Comparison of ENCODE assay signal across 9 cellular contexts in the genomic region with DNA sequence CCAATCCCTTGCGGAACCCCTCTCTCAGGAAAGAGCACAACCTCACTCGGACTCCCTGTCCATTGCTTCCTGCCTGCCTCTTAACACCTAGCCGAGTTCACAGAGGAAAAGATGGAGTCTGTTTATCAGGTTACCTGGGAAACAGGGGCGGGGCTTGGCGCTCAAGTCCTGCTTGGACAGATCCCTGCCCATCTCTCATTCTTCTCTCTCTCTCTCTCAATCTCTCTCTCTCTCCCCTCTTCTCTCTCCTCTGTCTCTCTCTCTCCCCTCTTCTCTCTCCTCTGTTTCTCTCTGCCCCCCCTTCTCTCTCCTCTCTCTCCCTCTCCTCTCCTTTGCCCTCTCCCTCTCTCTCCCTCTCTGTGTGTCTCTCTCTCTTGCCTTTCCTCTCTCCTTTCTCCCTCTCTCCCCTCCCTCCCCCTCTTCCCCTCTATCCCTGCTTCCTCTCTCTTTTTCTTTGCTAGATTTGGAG. TPM values are rescaled to one million over a fixed set of nuclear protein-coding genes. Genes with fewer than 3 reads are reported as not detected.
DNase-seq lines count a peak whose midpoint lies in the region; ATAC-seq, FAIRE-seq and TF ChIP-seq lines count a peak whose summit lies in the region.
"Had no signal": no experiment of that assay in that cellular context is flagged by ENCODE, and none has a peak within 500 bp of the region (broad histone marks: within the 10 kb centered on the region; RNA-seq: fewer than 3 reads in every experiment).

A gene with protein sequence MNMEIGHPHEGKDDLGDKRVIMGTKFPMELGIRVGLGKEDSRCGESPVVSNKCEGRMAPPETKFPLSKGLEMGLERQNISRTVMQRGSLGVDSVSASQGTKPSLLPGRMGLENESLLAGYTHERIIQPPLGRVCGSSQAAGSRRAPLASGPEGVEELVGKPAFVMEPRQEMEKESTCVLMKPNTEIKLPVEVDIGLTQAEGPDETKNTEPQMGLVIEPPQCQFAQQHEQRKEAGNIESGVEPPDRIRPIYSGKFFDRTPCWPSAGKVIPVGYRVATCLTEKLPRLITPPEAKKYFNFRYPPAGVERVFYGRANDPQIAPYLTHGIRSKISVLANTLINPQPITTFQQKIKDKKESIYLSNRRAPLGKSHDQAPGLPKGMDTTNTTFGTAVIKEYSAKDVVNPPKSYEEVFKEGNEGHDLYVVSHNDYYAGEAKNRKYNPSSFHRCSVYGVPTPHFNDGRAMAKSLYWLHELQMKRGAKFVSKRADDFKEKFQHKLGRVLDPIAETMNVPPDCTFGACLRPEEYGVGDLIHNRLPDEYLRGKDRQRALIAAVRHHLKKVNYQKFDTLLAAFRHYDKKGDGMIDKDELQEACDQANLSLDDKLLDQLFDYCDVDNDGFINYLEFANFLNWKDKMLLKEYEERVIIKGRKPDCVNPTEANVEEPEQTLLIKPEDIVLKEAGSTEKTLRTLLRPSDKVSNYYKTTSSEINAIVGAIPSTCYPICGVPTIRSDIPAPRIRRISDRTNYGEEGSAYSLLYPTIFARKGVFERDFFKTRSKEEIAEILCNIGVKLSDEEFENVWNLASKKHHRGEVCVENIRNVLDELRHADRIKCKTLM (minus strand): TSS at position 120 of the 469 bp plus-strand sequence. CDS start 199 bp downstream, outside the sequence.

- H3K4me3 Mint-ChIP-seq in activated T-helper 1 cell treated with anti-CD3 and anti-CD28 coated beads, Interleukin-12 subunit alpha, Interleukin-12 subunit beta, Interleukin-2, Interleukin-4 antibody, amounts not matched to agents 30 ng/mL and 10 ng/mL and 1 ng/mL, durations not matched to agents 14 hours and 24 hours and 36 hours = no peak within 1 kb of the TSS

- H3K27ac ChIP-seq in left lung (no peak within 1 kb of the TSS), MM.1S (ENCODE audit: low read length) (no peak within 1 kb of the TSS)
- H3K27ac ChIP-seq: SK-N-MC had no signal

- H3F3A ChIP-seq in MM.1S (ENCODE audit: insufficient read depth, low read length) = peaks cover 8% of the 10 kb centered on the region

- no peaks in the 10 kb centered on the region for H3K36me3 Mint-ChIP-seq in activated T-helper 1 cell treated with anti-CD3 and anti-CD28 coated beads, Interleukin-12 subunit alpha, Interleukin-12 subunit beta, Interleukin-2, Interleukin-4 antibody, amounts not matched to agents 30 ng/mL and 10 ng/mL and 1 ng/mL, durations not matched to agents 14 hours and 24 hours and 36 hours (ENCODE audit: low read depth)

- no peak within 1 kb of the TSS for H3K9ac ChIP-seq in MM.1S (ENCODE audit: low read length)

- peaks cover 0 to 7% of the 10 kb centered on the region in 2 donors for H3K27me3 ChIP-seq in left lung
- H3K27me3 ChIP-seq in MM.1S (replicated peaks; ENCODE audit: insufficient read depth, low read length) = no peaks in the 10 kb centered on the region

- DNase-seq in EL (peak; percentile 25), NAMALWA (ENCODE audit: low spot score) (peak; percentile 9), left lung (peak in 1 of 2 donors; percentile 49), D721Med (ENCODE audit: insufficient read length, low spot score) (no peak), MM.1S (no peak), activated gamma-delta T cell (lab: John Stamatoyannopoulos, UW) (no peak)
- DNase-seq in activated T-helper 1 cell treated with anti-CD3 and anti-CD28 coated beads, Interleukin-12 subunit alpha, Interleukin-12 subunit beta, Interleukin-2, Interleukin-4 antibody, amounts not matched to agents 30 ng/mL and 10 ng/mL and 1 ng/mL, durations not matched to agents 14 hours and 24 hours and 36 hours (ENCODE audit: low spot score) = no peak
- no peak for DNase-seq in activated CD4-positive, CD25-positive, alpha-beta regulatory T cell treated with anti-CD3 and anti-CD28 coated beads, Interleukin-2, amount 50 U/mL, for 72 hours

- TF ChIP-seq CTCF in left lung (IDR thresholded peaks at IDR 0.05) (no peak), D721Med (IDR thresholded peaks at IDR 0.05; ENCODE audit: insufficient read depth, missing control alignments) (no peak), MM.1S (IDR thresholded peaks at IDR 0.05; ENCODE audit: low read length) (no peak)

- H3K4me1 Mint-ChIP-seq in activated T-helper 1 cell treated with anti-CD3 and anti-CD28 coated beads, Interleukin-12 subunit alpha, Interleukin-12 subunit beta, Interleukin-2, Interleukin-4 antibody, amounts not matched to agents 30 ng/mL and 10 ng/mL and 1 ng/mL, durations not matched to agents 14 hours and 24 hours and 36 hours (ENCODE audit: low read depth) = peaks cover 53% of the 10 kb centered on the region

- H3K4me2 ChIP-seq in MM.1S (ENCODE audit: low read depth, low read length) = no peak within 1 kb of the TSS

- H2AFZ ChIP-seq in MM.1S (ENCODE audit: low read length) = no peak within 1 kb of the TSS

- FAIRE-seq in D721Med (lab: Jason Lieb, UNC) = no peak

- no peaks in the 10 kb centered on the region for H3K9me2 ChIP-seq in MM.1S (replicated peaks; ENCODE audit: insufficient read depth, low read length)

- ATAC-seq in left lung = peak; percentile 67

- peaks cover 3% of the 10 kb centered on the region for H3K27me3 Mint-ChIP-seq in activated T-helper 1 cell treated with anti-CD3 and anti-CD28 coated beads, Interleukin-12 subunit alpha, Interleukin-12 subunit beta, Interleukin-2, Interleukin-4 antibody, amounts not matched to agents 30 ng/mL and 10 ng/mL and 1 ng/mL, durations not matched to agents 14 hours and 24 hours and 36 hours (ENCODE audit: insufficient read depth)

- H3K9me3 ChIP-seq in left lung (no peaks in the 10 kb centered on the region), MM.1S (replicated peaks; ENCODE audit: insufficient read depth, low read length) (no peaks in the 10 kb centered on the region)

- H3K4me1 ChIP-seq in left lung = peaks cover 0 to 14% of the 10 kb centered on the region in 2 donors
- H3K4me1 ChIP-seq in MM.1S (ENCODE audit: low read length) = peaks cover 17% of the 10 kb centered on the region

- no peaks in the 10 kb centered on the region for H4K20me1 ChIP-seq in MM.1S (ENCODE audit: insufficient read depth, low read length)

- H3K27ac Mint-ChIP-seq in activated T-helper 1 cell treated with anti-CD3 and anti-CD28 coated beads, Interleukin-12 subunit alpha, Interleukin-12 subunit beta, Interleukin-2, Interleukin-4 antibody, amounts not matched to agents 30 ng/mL and 10 ng/mL and 1 ng/mL, durations not matched to agents 14 hours and 24 hours and 36 hours = peak within 1 kb of the TSS; percentile 64

- H3K4me3 ChIP-seq in left lung (no peak within 1 kb of the TSS), MM.1S (ENCODE audit: low read length) (no peak within 1 kb of the TSS)
- H3K4me3 ChIP-seq: SK-N-MC had no signal

- H3K9me3 Mint-ChIP-seq in activated T-helper 1 cell treated with anti-CD3 and anti-CD28 coated beads, Interleukin-12 subunit alpha, Interleukin-12 subunit beta, Interleukin-2, Interleukin-4 antibody, amounts not matched to agents 30 ng/mL and 10 ng/mL and 1 ng/mL, durations not matched to agents 14 hours and 24 hours and 36 hours = peaks cover 6% of the 10 kb centered on the region

- intact Hi-C loops in activated T-helper 1 cell treated with anti-CD3 and anti-CD28 coated beads, Interleukin-12 subunit alpha, Interleukin-12 subunit beta, Interleukin-2, Interleukin-4 antibody, amounts not matched to agents 30 ng/mL and 10 ng/mL and 1 ng/mL, durations not matched to agents 14 hours and 24 hours and 36 hours (cut with micrococcal nuclease) = loop anchor here (5.0 to 10.0 kb wide), 3 partner anchors 1192 to 1529 kb away; no protein-coding TSS in a partner anchor
- intact Hi-C loops in left lung (cut with DNase I) = no loop called here

- H3K36me3 ChIP-seq in left lung (no peaks in the 10 kb centered on the region), MM.1S (replicated peaks; ENCODE audit: insufficient read depth, low read length) (no peaks in the 10 kb centered on the region)

- no peaks in the 10 kb centered on the region for H3K79me2 ChIP-seq in MM.1S (ENCODE audit: low read length)

RNA-seq across cellular contexts. Expression of the gene that starts here (rescaled TPM):
- 0.24 and 0.34 TPM in 2 replicates for total RNA-seq in activated T-helper 1 cell treated with anti-CD3 and anti-CD28 coated beads, Interleukin-12 subunit alpha, Interleukin-12 subunit beta, Interleukin-2, Interleukin-4 antibody, amounts not matched to agents 30 ng/mL and 10 ng/mL and 1 ng/mL, durations not matched to agents 14 hours and 24 hours and 36 hours
- under 1 TPM in 1 of 2 donors, not detected in 1; 0.99 TPM for total RNA-seq in left lung

Comparison
In these comparisons a context has a peak if more than half of its experiments do, and no peak if none do; other contexts are left out.
1. Peak in ATAC-seq in left lung; RNA of the gene not detected or under 1 TPM.
2. DNase-seq: peak in EL (single experiment) and NAMALWA (single experiment); none in activated T-helper 1 cell treated with anti-CD3 and anti-CD28 coated beads, Interleukin-12 subunit alpha, Interleukin-12 subunit beta, Interleukin-2, Interleukin-4 antibody, amounts not matched to agents 30 ng/mL and 10 ng/mL and 1 ng/mL, durations not matched to agents 14 hours and 24 hours and 36 hours (single experiment), activated CD4-positive, CD25-positive, alpha-beta regulatory T cell treated with anti-CD3 and anti-CD28 coated beads, Interleukin-2, amount 50 U/mL, for 72 hours (single experiment), D721Med (single experiment), MM.1S (single experiment) and activated gamma-delta T cell (single experiment).